22 cellular contexts compared by ENCODE assay signal in genomic region chr5:149654282-149654681, GRCh38.
DNase-seq lines count a peak whose midpoint lies in the region; ATAC-seq and TF ChIP-seq lines count a peak whose summit lies in the region.
"Had no signal": no experiment of that assay in that cellular context is flagged by ENCODE, and none has a peak within 500 bp of the region (broad histone marks: within the 10 kb centered on the region; RNA-seq: fewer than 3 reads in every experiment).

No MANE protein-coding gene starts in this region.

- H3K27ac ChIP-seq in left ventricle myocardium inferior (replicated peaks) (peak overlapping the region; percentile 37), heart left ventricle (peak overlapping the region in 5 of 12 donors; percentile 0 to 42 (median 17)), Panc1 (ENCODE audit: low read length) (no peak overlapping the region)

- H3K4me1 ChIP-seq in left ventricle myocardium inferior (peaks cover 29% of the 10 kb centered on the region), heart left ventricle (peaks cover 0 to 30% (median 6%) of the 10 kb centered on the region in 12 donors), Panc1 (ENCODE audit: control insufficient read depth, insufficient read depth, low read length) (no peaks in the 10 kb centered on the region)

- H3K27me3 Mint-ChIP-seq in endothelial cell (ENCODE audit: unreplicated experiment): peaks cover 2% of the 10 kb centered on the region

- H3K9me3 Mint-ChIP-seq in endothelial cell (ENCODE audit: unreplicated experiment): no peaks in the 10 kb centered on the region
- H3K9me3 Mint-ChIP-seq: nephron had no signal

- H3K4me1 Mint-ChIP-seq in endothelial cell (ENCODE audit: unreplicated experiment): peaks cover 32% of the 10 kb centered on the region
- H3K4me1 Mint-ChIP-seq: activated CD4-positive, alpha-beta memory T cell treated with anti-CD3 and anti-CD28 coated beads, Interleukin-2, amount 10 ng/mL, durations not matched to agents 7 days and 5 days; activated naive CD4-positive, alpha-beta T cell treated with anti-CD3 and anti-CD28 coated beads, Interleukin-2, amount 50 U/mL, for 24 hours; nephron; stimulated activated naive CD8-positive, alpha-beta T cell treated with anti-CD3 and anti-CD28 coated beads, Interleukin-15, amount 100 ng/mL, for 72 hours had no signal

- no peak for TF ChIP-seq POLR2A in heart left ventricle (IDR thresholded peaks at IDR 0.05)

- H3K27me3 ChIP-seq in left ventricle myocardium inferior (ENCODE audit: low read depth): no peaks in the 10 kb centered on the region
- H3K27me3 ChIP-seq in heart left ventricle: no peaks in the 10 kb centered on the region
- H3K27me3 ChIP-seq in Panc1 (ENCODE audit: control insufficient read depth, insufficient read depth, low read length): no peaks in the 10 kb centered on the region
- H3K27me3 ChIP-seq: transverse colon had no signal

- BruUV-seq in Panc1 (replicated peaks; lab: Mats Ljungman, UMichigan): no TSS peak

- H3K4me3 ChIP-seq in left ventricle myocardium inferior: no peak overlapping the region
- no peak overlapping the region for H3K4me3 ChIP-seq in heart left ventricle
- no peak overlapping the region for H3K4me3 ChIP-seq in Panc1 (ENCODE audit: low read depth in 2 of 2, low read length in 2 of 2)
- H3K4me3 ChIP-seq: transverse colon had no signal

- POLR2A ChIA-PET in Panc1 (lab: Charles Lee): interaction anchor here (0.6 kb wide), 1 partner anchor 78 kb away, joined by 7 read pairs; no protein-coding TSS in a partner anchor

- ATAC-seq in heart left ventricle: no peak
- peak; percentile 56 for ATAC-seq in Panc1
- ATAC-seq: CD8-positive, alpha-beta T cell; effector memory CD8-positive, alpha-beta T cell; left ventricle myocardium superior; stimulated activated naive CD8-positive, alpha-beta T cell treated with anti-CD3 and anti-CD28 coated beads, Interleukin-15, amount 100 ng/mL, for 72 hours had no signal

- H3K36me3 Mint-ChIP-seq in endothelial cell (ENCODE audit: low read depth, unreplicated experiment): peaks cover 9% of the 10 kb centered on the region
- H3K36me3 Mint-ChIP-seq: activated naive CD4-positive, alpha-beta T cell treated with anti-CD3 and anti-CD28 coated beads, Interleukin-2, amount 50 U/mL, for 24 hours; CD8-positive, alpha-beta T cell had no signal

- intact Hi-C loops in left ventricle myocardium inferior (cut with micrococcal nuclease) (no loop called here), heart left ventricle (cut with DNase I) (no loop called here), Panc1 (cut with micrococcal nuclease; ENCODE audit: unreplicated experiment) (no loop called here)

- 8 to 42% (median 27%) methylated on average over 2 to 4 of the region's 4 CpGs for WGBS in heart left ventricle, 4 donors

- CTCF ChIA-PET in Panc1 (lab: Charles Lee): interaction anchor here (0.7 kb wide), 1 partner anchor 264 kb away, joined by 3 read pairs; no protein-coding TSS in a partner anchor

- no peak for DNase-seq in left ventricle myocardium inferior
- no peak for DNase-seq in heart left ventricle
- no peak for DNase-seq in Panc1 (ENCODE audit: low read depth, low spot score)
- DNase-seq in endothelial cell (ENCODE audit: low spot score): no peak
- DNase-seq in midbrain (lab: John Stamatoyannopoulos, UW): no peak
- no peak for DNase-seq in HCEC 1CT
- no peak for DNase-seq in HuH-7 (ENCODE audit: low spot score)
- DNase-seq: activated CD4-positive, alpha-beta memory T cell treated with anti-CD3 and anti-CD28 coated beads, Interleukin-2, amount 10 ng/mL, durations not matched to agents 7 days and 5 days; CD8-positive, alpha-beta T cell; DMS79; effector memory CD8-positive, alpha-beta T cell; glutamatergic neuron; H7; left ventricle myocardium superior; NCI-H1417; OCI-M1; SIG-M5; stimulated activated CD4-positive, alpha-beta T cell treated with anti-CD3 and anti-CD28 coated beads, Interleukin-2, amount 100 ng/mL, for 24 hours; stimulated activated naive CD8-positive, alpha-beta T cell treated with anti-CD3 and anti-CD28 coated beads, Interleukin-15, amount 100 ng/mL, for 72 hours; transverse colon had no signal

- TF ChIP-seq CTCF in left ventricle myocardium inferior (IDR thresholded peaks at IDR 0.05; ENCODE audit: borderline replicate concordance) (no peak), heart left ventricle (IDR thresholded peaks at IDR 0.05) (no peak), Panc1 (IDR thresholded peaks at IDR 0.05) (no peak), endothelial cell (IDR thresholded peaks at IDR 0.05; ENCODE audit: unreplicated experiment) (no peak)

- H3K27ac Mint-ChIP-seq in endothelial cell (ENCODE audit: unreplicated experiment): peak overlapping the region; percentile 61
- H3K27ac Mint-ChIP-seq: activated CD4-positive, alpha-beta memory T cell treated with anti-CD3 and anti-CD28 coated beads, Interleukin-2, amount 10 ng/mL, durations not matched to agents 7 days and 5 days; activated naive CD4-positive, alpha-beta T cell treated with anti-CD3 and anti-CD28 coated beads, Interleukin-2, amount 50 U/mL, for 24 hours; CD8-positive, alpha-beta T cell; nephron had no signal

- H3K36me3 ChIP-seq in left ventricle myocardium inferior (no peaks in the 10 kb centered on the region), heart left ventricle (no peaks in the 10 kb centered on the region), Panc1 (ENCODE audit: control insufficient read depth, insufficient read depth, low read length) (no peaks in the 10 kb centered on the region)
- H3K36me3 ChIP-seq: transverse colon had no signal

- in situ Hi-C loops in Panc1 (cut with HindIII; ENCODE audit: low pct_unique_long_range_greater_than_20kb, low sequenced_read_pairs): no loop called here

- no peak overlapping the region for H3K4me3 Mint-ChIP-seq in endothelial cell (ENCODE audit: unreplicated experiment)
- H3K4me3 Mint-ChIP-seq: activated CD4-positive, alpha-beta memory T cell treated with anti-CD3 and anti-CD28 coated beads, Interleukin-2, amount 10 ng/mL, durations not matched to agents 7 days and 5 days; activated naive CD4-positive, alpha-beta T cell treated with anti-CD3 and anti-CD28 coated beads, Interleukin-2, amount 50 U/mL, for 24 hours; CD8-positive, alpha-beta T cell; effector memory CD8-positive, alpha-beta T cell; nephron; stimulated activated naive CD8-positive, alpha-beta T cell treated with anti-CD3 and anti-CD28 coated beads, Interleukin-15, amount 100 ng/mL, for 72 hours had no signal

- H3K9me3 ChIP-seq in left ventricle myocardium inferior (replicated peaks) (no peaks in the 10 kb centered on the region), heart left ventricle (peaks cover 0 to 6% (median 0%) of the 10 kb centered on the region in 12 donors), Panc1 (ENCODE audit: control insufficient read depth, insufficient read depth, low read depth, low read length) (no peaks in the 10 kb centered on the region)
- H3K9me3 ChIP-seq: transverse colon had no signal
